In genomic region chr10:73379064-73379748, GRCh38 we compare ENCODE assay signal across 22 cellular contexts. TPM values are rescaled to one million over a fixed set of nuclear protein-coding genes. Genes with fewer than 3 reads are reported as not detected.
DNase-seq lines count a peak whose midpoint lies in the region; ATAC-seq lines count a peak whose summit lies in the region.
"Had no signal": no experiment of that assay in that cellular context is flagged by ENCODE, and none has a peak within 500 bp of the region (broad histone marks: within the 10 kb centered on the region; RNA-seq: fewer than 3 reads in every experiment).

No MANE protein-coding gene starts in this region.

- no peak for DNase-seq in activated CD4-positive, alpha-beta T cell treated with anti-CD3 and anti-CD28 coated beads, Interleukin-2, amount 10 ng/mL, durations not matched to agents 7 days and 5 days
- no peak for DNase-seq in activated CD4-positive, alpha-beta T cell treated with anti-CD3 and anti-CD28 coated beads for 4 hours
- DNase-seq in activated naive CD8-positive, alpha-beta T cell treated with anti-CD3 and anti-CD28 coated beads, Interleukin-2, amount 10 ng/mL, durations not matched to agents 7 days and 5 days: no peak
- DNase-seq in stimulated activated naive CD8-positive, alpha-beta T cell treated with anti-CD3 and anti-CD28 coated beads, Interleukin-15, Interleukin-2, amounts not matched to agents 100 U/mL and 50 U/mL, for 24 hours: no peak
- DNase-seq: anterior cingulate cortex, DND-41, H7, MG63, NCI-H2029, NCI-H510A, posterior cingulate gyrus, SHP77, small intestine, T-helper 17 cell had no signal

- peaks cover 14% of the 10 kb centered on the region for H3K4me1 Mint-ChIP-seq in activated CD4-positive, alpha-beta T cell treated with anti-CD3 and anti-CD28 coated beads, Interleukin-2, amount 10 ng/mL, durations not matched to agents 7 days and 5 days
- H3K4me1 Mint-ChIP-seq in IgD-negative memory B cell: peaks cover 5 to 6% (median 5%) of the 10 kb centered on the region in 3 donors
- peaks cover 16% of the 10 kb centered on the region for H3K4me1 Mint-ChIP-seq in activated naive CD8-positive, alpha-beta T cell treated with anti-CD3 and anti-CD28 coated beads, Interleukin-2, amount 10 ng/mL, durations not matched to agents 7 days and 5 days
- H3K4me1 Mint-ChIP-seq: WTC11 had no signal

- no peaks in the 10 kb centered on the region for H3K9me3 Mint-ChIP-seq in activated CD4-positive, alpha-beta T cell treated with anti-CD3 and anti-CD28 coated beads, Interleukin-2, amount 10 ng/mL, durations not matched to agents 7 days and 5 days
- no peaks in the 10 kb centered on the region for H3K9me3 Mint-ChIP-seq in IgD-negative memory B cell
- H3K9me3 Mint-ChIP-seq in activated naive CD8-positive, alpha-beta T cell treated with anti-CD3 and anti-CD28 coated beads, Interleukin-2, amount 10 ng/mL, durations not matched to agents 7 days and 5 days: no peaks in the 10 kb centered on the region
- H3K9me3 Mint-ChIP-seq: type B pancreatic cell, WTC11 had no signal

- H3K27ac Mint-ChIP-seq in activated CD4-positive, alpha-beta T cell treated with anti-CD3 and anti-CD28 coated beads, Interleukin-2, amount 10 ng/mL, durations not matched to agents 7 days and 5 days: peak overlapping the region; percentile 69
- H3K27ac Mint-ChIP-seq in IgD-negative memory B cell: peak overlapping the region; percentile 14 to 79 (median 59)
- H3K27ac Mint-ChIP-seq in activated naive CD8-positive, alpha-beta T cell treated with anti-CD3 and anti-CD28 coated beads, Interleukin-2, amount 10 ng/mL, durations not matched to agents 7 days and 5 days: peak overlapping the region; percentile 95
- H3K27ac Mint-ChIP-seq: type B pancreatic cell, WTC11 had no signal

- no peaks in the 10 kb centered on the region for H3K27me3 Mint-ChIP-seq in activated CD4-positive, alpha-beta T cell treated with anti-CD3 and anti-CD28 coated beads, Interleukin-2, amount 10 ng/mL, durations not matched to agents 7 days and 5 days
- H3K27me3 Mint-ChIP-seq in IgD-negative memory B cell: no peaks in the 10 kb centered on the region
- no peaks in the 10 kb centered on the region for H3K27me3 Mint-ChIP-seq in activated naive CD8-positive, alpha-beta T cell treated with anti-CD3 and anti-CD28 coated beads, Interleukin-2, amount 10 ng/mL, durations not matched to agents 7 days and 5 days
- H3K27me3 Mint-ChIP-seq: T-helper 17 cell, type B pancreatic cell had no signal

- CTCF ChIA-PET in activated CD4-positive, alpha-beta T cell treated with anti-CD3 and anti-CD28 coated beads, Interleukin-2, amount 10 ng/mL, durations not matched to agents 7 days and 5 days (lab: Charles Lee): interaction anchor here (0.5 to 0.6 kb wide), 2 partner anchors 231 to 542 kb away, joined by 3 read pairs; no protein-coding TSS in a partner anchor

- peaks cover 59% of the 10 kb centered on the region for H3K36me3 Mint-ChIP-seq in activated CD4-positive, alpha-beta T cell treated with anti-CD3 and anti-CD28 coated beads, Interleukin-2, amount 10 ng/mL, durations not matched to agents 7 days and 5 days (ENCODE audit: low read depth)
- H3K36me3 Mint-ChIP-seq in IgD-negative memory B cell: peaks cover 3% of the 10 kb centered on the region
- H3K36me3 Mint-ChIP-seq in activated naive CD8-positive, alpha-beta T cell treated with anti-CD3 and anti-CD28 coated beads, Interleukin-2, amount 10 ng/mL, durations not matched to agents 7 days and 5 days: peaks cover 38% of the 10 kb centered on the region

- peak; percentile 89 for ATAC-seq in activated naive CD8-positive, alpha-beta T cell treated with anti-CD3 and anti-CD28 coated beads, Interleukin-2, amount 10 ng/mL, durations not matched to agents 7 days and 5 days (ENCODE audit: low read depth)
- peak; percentile 36 for ATAC-seq in stimulated activated naive CD8-positive, alpha-beta T cell treated with anti-CD3 and anti-CD28 coated beads, Interleukin-15, Interleukin-2, amounts not matched to agents 100 U/mL and 50 U/mL, for 24 hours
- ATAC-seq in HG02870 (IDR thresholded peaks at IDR 0.05; ENCODE audit: unreplicated experiment): no peak
- ATAC-seq in GM19035 (IDR thresholded peaks at IDR 0.05; ENCODE audit: unreplicated experiment): no peak
- ATAC-seq in HG03521 (IDR thresholded peaks at IDR 0.05; ENCODE audit: unreplicated experiment): no peak
- ATAC-seq: A549, left lobe of liver, T-helper 17 cell, WTC11 had no signal

- no peak overlapping the region for H3K4me3 Mint-ChIP-seq in activated CD4-positive, alpha-beta T cell treated with anti-CD3 and anti-CD28 coated beads, Interleukin-2, amount 10 ng/mL, durations not matched to agents 7 days and 5 days
- H3K4me3 Mint-ChIP-seq in IgD-negative memory B cell: peak overlapping the region in 1 of 4 donors; percentile 2
- H3K4me3 Mint-ChIP-seq in activated naive CD8-positive, alpha-beta T cell treated with anti-CD3 and anti-CD28 coated beads, Interleukin-2, amount 10 ng/mL, durations not matched to agents 7 days and 5 days: peak overlapping the region; percentile 60
- H3K4me3 Mint-ChIP-seq: T-helper 17 cell, type B pancreatic cell, WTC11 had no signal

- POLR2A ChIA-PET in activated CD4-positive, alpha-beta T cell treated with anti-CD3 and anti-CD28 coated beads, Interleukin-2, amount 10 ng/mL, durations not matched to agents 7 days and 5 days (lab: Charles Lee): no interaction called here
- POLR2A ChIA-PET in activated naive CD8-positive, alpha-beta T cell treated with anti-CD3 and anti-CD28 coated beads, Interleukin-2, amount 10 ng/mL, durations not matched to agents 7 days and 5 days (lab: Charles Lee): interaction anchor here (0.6 to 0.7 kb wide), 2 partner anchors 126 to 127 kb away, joined by 3 read pairs; partner anchors contain the start of gene MRPS16

RNA-seq across cellular contexts. Expression of gene CFAP70, which starts 20.5 kb away (rescaled TPM):
- total RNA-seq in activated CD4-positive, alpha-beta T cell treated with anti-CD3 and anti-CD28 coated beads, Interleukin-2, amount 10 ng/mL, durations not matched to agents 7 days and 5 days: under 1 TPM; 0.57 to 0.75 TPM
- 0.43 TPM for polyA plus RNA-seq in IgD-negative memory B cell
- 1 to 10 TPM; 2.0 to 2.2 TPM for total RNA-seq in activated naive CD8-positive, alpha-beta T cell treated with anti-CD3 and anti-CD28 coated beads, Interleukin-2, amount 10 ng/mL, durations not matched to agents 7 days and 5 days

RNA-seq across cellular contexts. Expression of gene ANXA7, which starts 34.7 kb away (rescaled TPM):
- total RNA-seq in activated CD4-positive, alpha-beta T cell treated with anti-CD3 and anti-CD28 coated beads, Interleukin-2, amount 10 ng/mL, durations not matched to agents 7 days and 5 days: 10 to 100 TPM; 78.6 to 83.0 TPM
- 158 TPM for polyA plus RNA-seq in IgD-negative memory B cell
- 10 to 100 TPM; 88.9 to 90.6 TPM for total RNA-seq in activated naive CD8-positive, alpha-beta T cell treated with anti-CD3 and anti-CD28 coated beads, Interleukin-2, amount 10 ng/mL, durations not matched to agents 7 days and 5 days

RNA-seq across cellular contexts. Expression of gene MSS51, which starts 54.2 kb away (rescaled TPM):
- 1 to 10 TPM; 3.4 TPM for total RNA-seq in activated CD4-positive, alpha-beta T cell treated with anti-CD3 and anti-CD28 coated beads, Interleukin-2, amount 10 ng/mL, durations not matched to agents 7 days and 5 days
- 0.35 TPM for polyA plus RNA-seq in IgD-negative memory B cell
- total RNA-seq in activated naive CD8-positive, alpha-beta T cell treated with anti-CD3 and anti-CD28 coated beads, Interleukin-2, amount 10 ng/mL, durations not matched to agents 7 days and 5 days: 1 to 10 TPM; 4.0 to 4.8 TPM

Comparison
In these comparisons a context has a peak if more than half of its experiments do, and no peak if none do; other contexts are left out.
1. ATAC-seq: peak in activated naive CD8-positive, alpha-beta T cell treated with anti-CD3 and anti-CD28 coated beads, Interleukin-2, amount 10 ng/mL, durations not matched to agents 7 days and 5 days (single experiment) and stimulated activated naive CD8-positive, alpha-beta T cell treated with anti-CD3 and anti-CD28 coated beads, Interleukin-15, Interleukin-2, amounts not matched to agents 100 U/mL and 50 U/mL, for 24 hours (single experiment); none in HG02870 (single experiment), GM19035 (single experiment) and HG03521 (single experiment).
2. Peak in every context shown above with its lines, with median percentiles within 50 percentile points of each other: H3K27ac Mint-ChIP-seq.